10 cellular contexts compared by ENCODE assay signal in genomic region chr12:125092872-125093680, GRCh38.
DNase-seq lines count a peak whose midpoint lies in the region; ATAC-seq lines count a peak whose summit lies in the region.
"Had no signal": no experiment of that assay in that cellular context is flagged by ENCODE, and none has a peak within 500 bp of the region (broad histone marks: within the 10 kb centered on the region; RNA-seq: fewer than 3 reads in every experiment).

No MANE protein-coding gene starts in this region.

- H3K4me1 ChIP-seq in mucosa of rectum (ENCODE audit: control insufficient read depth in 2 of 2, insufficient read depth in 2 of 2, low read length in 2 of 2) = peaks cover 20 to 32% of the 10 kb centered on the region in 2 donors

- peak overlapping the region; percentile 85 to 89 for H3K27ac ChIP-seq in mucosa of rectum (ENCODE audit: low read depth in 2 of 2, low read length in 2 of 2)

- H3K36me3 ChIP-seq in mucosa of rectum (ENCODE audit: control insufficient read depth in 2 of 2, insufficient read depth in 2 of 2, low read length in 2 of 2) = peaks cover 21 to 23% of the 10 kb centered on the region in 2 donors

- H3K9me3 ChIP-seq in mucosa of rectum (ENCODE audit: control insufficient read depth in 2 of 2, low read length in 2 of 2) = no peaks in the 10 kb centered on the region

- H3K9ac ChIP-seq in mucosa of rectum (ENCODE audit: low read depth in 1 of 2, low read length in 2 of 2) = peak overlapping the region; percentile 47 to 58

- ATAC-seq in GM18861 (IDR thresholded peaks at IDR 0.05; ENCODE audit: unreplicated experiment) (no peak), GM18873 (IDR thresholded peaks at IDR 0.05; ENCODE audit: low FRiP score, unreplicated experiment) (no peak)

- DNase-seq in Ammon's horn (ENCODE audit: low spot score) (peak; percentile 60), NCI-H510A treated with DMSO at 0.1 percent for 48 hours (lab: John Stamatoyannopoulos, UW) (peak; percentile 32), fibroblast of peridontal ligament (ENCODE audit: extremely low read depth) (peak; percentile 61), CD1c-positive myeloid dendritic cell (ENCODE audit: extremely low spot score) (no peak), NCI-H2081 treated with DMSO at 0.1 percent for 48 hours (lab: John Stamatoyannopoulos, UW) (no peak)
- DNase-seq: DMS 273 treated with DMSO at 0.1 percent for 48 hours; effector memory CD4-positive, alpha-beta T cell had no signal

- H3K4me3 ChIP-seq in mucosa of rectum (ENCODE audit: low read length in 2 of 2) = peak overlapping the region; percentile 50 to 56

- no peaks in the 10 kb centered on the region for H3K27me3 ChIP-seq in mucosa of rectum (ENCODE audit: control insufficient read depth in 2 of 2, insufficient read depth in 2 of 2, low read length in 2 of 2)

Comparison
In these comparisons a context has a peak if more than half of its experiments do, and no peak if none do; other contexts are left out.
1. DNase-seq: peak in Ammon's horn (single experiment), NCI-H510A treated with DMSO at 0.1 percent for 48 hours (single experiment) and fibroblast of peridontal ligament (single experiment); none in CD1c-positive myeloid dendritic cell (single experiment) and NCI-H2081 treated with DMSO at 0.1 percent for 48 hours (single experiment).